ENCODE assay signal across 14 cellular contexts in genomic region chr6:143457563-143458359, GRCh38. TPM values are rescaled to one million over a fixed set of nuclear protein-coding genes. Genes with fewer than 3 reads are reported as not detected.
A peak's percentile ranks its signal among the peaks of the same experiment; 100 is the strongest.
DNase-seq lines count a peak whose midpoint lies in the region; ATAC-seq and TF ChIP-seq lines count a peak whose summit lies in the region.
"Had no signal": no experiment of that assay in that cellular context is flagged by ENCODE, and none has a peak within 500 bp of the region (broad histone marks: within the 10 kb centered on the region; RNA-seq: fewer than 3 reads in every experiment).

No MANE protein-coding gene starts in this region.

- no peak for TF ChIP-seq CTCF in cardiac muscle cell (IDR thresholded peaks at IDR 0.05; ENCODE audit: low read depth, low read length)
- TF ChIP-seq CTCF in breast epithelium (IDR thresholded peaks at IDR 0.05), result no peak
- no peak for TF ChIP-seq CTCF in left lung (IDR thresholded peaks at IDR 0.05)
- no peak for TF ChIP-seq CTCF in CD4-positive, alpha-beta T cell (IDR thresholded peaks at IDR 0.05)

- intact Hi-C loops in cardiac septum (cut with DNase I), result no loop called here
- intact Hi-C loops in breast epithelium (cut with DNase I; ENCODE audit: low total_unique reads), result no loop called here
- intact Hi-C loops in left lung (cut with DNase I), result no loop called here
- intact Hi-C loops in CD4-positive, alpha-beta T cell (cut with DNase I, micrococcal nuclease), result loop anchor here in 1 of 2 experiments (10.0 kb wide), 1 partner anchor 757 kb away; no protein-coding TSS in a partner anchor

- H3K27me3 ChIP-seq in cardiac muscle cell (no peaks in the 10 kb centered on the region), breast epithelium (no peaks in the 10 kb centered on the region), left lung (no peaks in the 10 kb centered on the region)
- H3K27me3 ChIP-seq in CD4-positive, alpha-beta T cell (ENCODE audit: control insufficient read depth, insufficient read depth, low read length), result no peaks in the 10 kb centered on the region

- H3K4me3 Mint-ChIP-seq in CD4-positive, alpha-beta T cell, result no peak overlapping the region

- no peak overlapping the region for H3K27ac Mint-ChIP-seq in CD4-positive, alpha-beta T cell

- H3K4me1 Mint-ChIP-seq in CD4-positive, alpha-beta T cell (ENCODE audit: low read depth), result peaks cover 25% of the 10 kb centered on the region

- no peaks in the 10 kb centered on the region for H3K27me3 Mint-ChIP-seq in CD4-positive, alpha-beta T cell

- no peaks in the 10 kb centered on the region for H3K9me3 Mint-ChIP-seq in CD4-positive, alpha-beta T cell

- H3K9me3 ChIP-seq in cardiac muscle cell (ENCODE audit: low read depth), result no peaks in the 10 kb centered on the region
- H3K9me3 ChIP-seq in breast epithelium, result no peaks in the 10 kb centered on the region
- H3K9me3 ChIP-seq in left lung, result no peaks in the 10 kb centered on the region
- no peaks in the 10 kb centered on the region for H3K9me3 ChIP-seq in CD4-positive, alpha-beta T cell (ENCODE audit: control insufficient read depth, low read length)

- H3K27ac ChIP-seq in cardiac muscle cell (no peak overlapping the region), breast epithelium (peak overlapping the region; percentile 9 to 33), left lung (peak overlapping the region in 1 of 2 donors; percentile 58)
- H3K27ac ChIP-seq in CD4-positive, alpha-beta T cell (ENCODE audit: low read depth, low read length), result no peak overlapping the region

- no peak for TF ChIP-seq POLR2A in breast epithelium (IDR thresholded peaks at IDR 0.05)

- ATAC-seq in left lung (peak; percentile 91), HG02884 (IDR thresholded peaks at IDR 0.05; ENCODE audit: unreplicated experiment) (no peak), HG03039 (IDR thresholded peaks at IDR 0.05; ENCODE audit: unreplicated experiment) (no peak)
- no peak for ATAC-seq in CD4-positive, alpha-beta T cell (ENCODE audit: poor library complexity)
- ATAC-seq: left lobe of liver had no signal

- peaks cover 3% of the 10 kb centered on the region for H3K4me1 ChIP-seq in cardiac muscle cell (ENCODE audit: low read depth)
- no peaks in the 10 kb centered on the region for H3K4me1 ChIP-seq in breast epithelium
- peaks cover 0 to 4% of the 10 kb centered on the region in 2 donors for H3K4me1 ChIP-seq in left lung

- POLR2A ChIA-PET in CD4-positive, alpha-beta T cell (lab: Charles Lee), result interaction anchor here (1.0 kb wide), 1 partner anchor 983 kb away, joined by 3 read pairs; no protein-coding TSS in a partner anchor

- no peak overlapping the region for H3K4me3 ChIP-seq in cardiac muscle cell
- no peak overlapping the region for H3K4me3 ChIP-seq in breast epithelium
- no peak overlapping the region for H3K4me3 ChIP-seq in left lung

- peaks cover 49% of the 10 kb centered on the region for H3K36me3 Mint-ChIP-seq in CD4-positive, alpha-beta T cell (ENCODE audit: low read depth)

- DNase-seq in cardiac muscle cell (ENCODE audit: low read depth in 1 of 2, low spot score in 1 of 2) (peak; percentile 10 to 30), cardiac septum (ENCODE audit: low spot score) (no peak), breast epithelium (ENCODE audit: low spot score in 2 of 2) (no peak), left lung (no peak), cortex of kidney (lab: John Stamatoyannopoulos, UW) (no peak)
- no peak for DNase-seq in CD4-positive, alpha-beta T cell
- DNase-seq: effector CD8-positive, alpha-beta T cell; glutamatergic neuron; H7; NCI-H1105; NCI-H2227 treated with DMSO at 0.1 percent for 48 hours had no signal

- CTCF ChIA-PET in CD4-positive, alpha-beta T cell (lab: Charles Lee), result interaction anchor here (0.5 kb wide), 1 partner anchor 1356 kb away, joined by 4 read pairs; no protein-coding TSS in a partner anchor

- peaks cover 2% of the 10 kb centered on the region for H3K36me3 ChIP-seq in cardiac muscle cell
- H3K36me3 ChIP-seq in breast epithelium, result peaks cover 5% of the 10 kb centered on the region
- peaks cover 0 to 19% of the 10 kb centered on the region in 2 donors for H3K36me3 ChIP-seq in left lung

RNA-seq across cellular contexts. Expression of gene PEX3, which starts 7.2 kb away (rescaled TPM):
- 8.9 and 17.9 TPM in 2 replicates for total RNA-seq in cardiac muscle cell
- 34.9 and 40.0 TPM in 2 replicates for polyA plus RNA-seq in cardiac muscle cell
- total RNA-seq in cardiac septum, result 23.1 TPM
- 10 to 100 TPM; 12.0 to 22.0 (median 20.0) TPM for total RNA-seq in breast epithelium
- total RNA-seq in left lung, result 10 to 100 TPM; 13.4 to 15.6 TPM
- 1 to 10 TPM; 7.3 to 9.7 TPM for total RNA-seq in CD4-positive, alpha-beta T cell

RNA-seq across cellular contexts. Expression of gene ADAT2, which starts 7.3 kb away (rescaled TPM):
- 5.7 and 5.9 TPM in 2 replicates for total RNA-seq in cardiac muscle cell
- polyA plus RNA-seq in cardiac muscle cell, result 10.9 and 13.2 TPM in 2 replicates
- total RNA-seq in cardiac septum, result 2.2 TPM
- 10 to 100 TPM in 1 of 3 donors, 1 to 10 TPM in 2; 6.9 to 10.2 (median 8.5) TPM for total RNA-seq in breast epithelium
- total RNA-seq in left lung, result 10 to 100 TPM in 1 of 2 donors, 1 to 10 TPM in 1; 8.8 to 10.2 TPM
- total RNA-seq in CD4-positive, alpha-beta T cell, result 10 to 100 TPM; 14.6 to 17.4 TPM

RNA-seq across cellular contexts. Expression of gene FUCA2, which starts 53.8 kb away (rescaled TPM):
- total RNA-seq in cardiac muscle cell (16.1 and 19.8 TPM in 2 replicates), cardiac septum (37.8 TPM), breast epithelium (10 to 100 TPM; 21.3 to 48.2 (median 25.6) TPM), left lung (10 to 100 TPM; 45.6 to 83.4 TPM)
- 32.6 and 44.4 TPM in 2 replicates for polyA plus RNA-seq in cardiac muscle cell
- total RNA-seq in CD4-positive, alpha-beta T cell, result 1 to 10 TPM; 1.1 to 1.5 TPM

Comparison
In these comparisons a context has a peak if more than half of its experiments do, and no peak if none do; other contexts are left out.
1. DNase-seq: peak in cardiac muscle cell (2 of 2); none in cardiac septum (single experiment), breast epithelium (0 of 2), left lung (0 of 2), cortex of kidney (single experiment) and CD4-positive, alpha-beta T cell (0 of 10).
2. H3K27ac ChIP-seq: peak in breast epithelium (2 of 2); none in cardiac muscle cell (single experiment) and CD4-positive, alpha-beta T cell (single experiment).